8 cellular contexts compared by ENCODE assay signal in the genomic region with DNA sequence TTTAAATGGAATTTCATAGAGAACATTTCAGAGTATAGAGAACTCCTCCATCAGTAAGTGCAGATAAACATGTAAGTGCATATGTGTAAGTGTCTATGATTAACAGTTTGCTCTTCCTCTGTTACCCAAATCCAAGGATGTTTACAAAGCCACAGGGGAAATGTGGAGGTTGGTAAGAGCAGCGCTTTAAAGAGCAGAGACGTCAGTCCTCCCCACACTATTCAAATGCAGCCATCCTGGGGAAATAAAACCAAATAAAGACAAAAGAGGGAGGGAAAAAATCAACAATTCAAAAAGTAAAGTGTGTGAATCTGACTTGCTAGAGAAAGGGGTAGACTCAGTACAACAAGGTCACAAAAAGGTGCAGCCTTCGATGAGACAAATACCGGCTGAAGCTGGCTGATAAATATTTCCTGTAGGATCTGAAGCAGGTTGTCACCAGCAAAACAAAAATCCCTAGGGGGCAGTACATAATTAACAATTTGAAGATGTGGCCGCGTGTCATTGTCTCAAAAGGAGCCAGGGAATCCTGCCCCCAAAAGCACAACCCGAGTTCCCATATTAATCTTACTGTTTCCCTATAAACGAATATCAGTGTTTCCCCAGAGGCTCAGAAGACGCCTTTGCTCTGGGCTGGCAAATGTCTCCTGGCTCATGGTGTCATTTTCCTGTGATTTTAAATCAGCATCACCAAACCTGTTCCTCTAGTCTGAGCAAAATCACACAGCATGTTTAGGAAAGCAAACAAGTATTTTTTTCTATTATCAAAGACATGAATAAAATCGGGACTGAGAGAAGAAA.
DNase-seq lines count a peak whose midpoint lies in the region; ATAC-seq and TF ChIP-seq lines count a peak whose summit lies in the region.

No MANE protein-coding gene starts in this region.

- H3K27ac Mint-ChIP-seq in activated naive CD4-positive, alpha-beta T cell treated with anti-CD3 and anti-CD28 coated beads for 36 hours, result no peak overlapping the region
- peak overlapping the region; percentile 3 for H3K27ac Mint-ChIP-seq in nephron progenitor cell

- intact Hi-C loops in activated naive CD4-positive, alpha-beta T cell treated with anti-CD3 and anti-CD28 coated beads for 36 hours (cut with micrococcal nuclease), result loop anchor here (1.0 to 5.0 kb wide), 2 partner anchors 471 to 770 kb away; no protein-coding TSS in a partner anchor

- DNase-seq in activated naive CD4-positive, alpha-beta T cell treated with anti-CD3 and anti-CD28 coated beads for 36 hours, result peak; percentile 8
- DNase-seq in activated naive CD4-positive, alpha-beta T cell treated with anti-CD3 and anti-CD28 coated beads, Interleukin-2, amount 50 U/mL, for 16 hours, result no peak
- DNase-seq in NCI-H345 (lab: John Stamatoyannopoulos, UW), result peak; percentile 84
- DNase-seq in cerebellum (ENCODE audit: low spot score), result peak; percentile 2
- peak; percentile 17 for DNase-seq in nephron progenitor cell
- no peak for DNase-seq in GDM1 (lab: John Stamatoyannopoulos, UW)

- ATAC-seq in HG03469 (IDR thresholded peaks at IDR 0.05; ENCODE audit: unreplicated experiment), result no peak
- no peak for ATAC-seq in GM18858 (IDR thresholded peaks at IDR 0.05; ENCODE audit: unreplicated experiment)

- peaks cover 6% of the 10 kb centered on the region for H3K27me3 Mint-ChIP-seq in activated naive CD4-positive, alpha-beta T cell treated with anti-CD3 and anti-CD28 coated beads for 36 hours (ENCODE audit: low read depth)
- no peaks in the 10 kb centered on the region for H3K27me3 Mint-ChIP-seq in nephron progenitor cell (ENCODE audit: low read depth, poor library complexity)

- peaks cover 4% of the 10 kb centered on the region for H3K4me1 Mint-ChIP-seq in activated naive CD4-positive, alpha-beta T cell treated with anti-CD3 and anti-CD28 coated beads for 36 hours (ENCODE audit: low read depth)
- peaks cover 24% of the 10 kb centered on the region for H3K4me1 Mint-ChIP-seq in nephron progenitor cell

- H3K36me3 Mint-ChIP-seq in activated naive CD4-positive, alpha-beta T cell treated with anti-CD3 and anti-CD28 coated beads for 36 hours (ENCODE audit: low read depth), result no peaks in the 10 kb centered on the region
- no peaks in the 10 kb centered on the region for H3K36me3 Mint-ChIP-seq in nephron progenitor cell (ENCODE audit: low read depth)

- H3K4me3 Mint-ChIP-seq in activated naive CD4-positive, alpha-beta T cell treated with anti-CD3 and anti-CD28 coated beads for 36 hours, result no peak overlapping the region
- peak overlapping the region; percentile 72 for H3K4me3 Mint-ChIP-seq in nephron progenitor cell

- peak; percentile 25 for TF ChIP-seq CTCF in nephron progenitor cell (IDR thresholded peaks at IDR 0.05)

- CTCF ChIA-PET in activated naive CD4-positive, alpha-beta T cell treated with anti-CD3 and anti-CD28 coated beads for 36 hours (lab: Charles Lee), result no interaction called here

- no peaks in the 10 kb centered on the region for H3K9me3 Mint-ChIP-seq in activated naive CD4-positive, alpha-beta T cell treated with anti-CD3 and anti-CD28 coated beads for 36 hours
- H3K9me3 Mint-ChIP-seq in nephron progenitor cell, result peaks cover 4% of the 10 kb centered on the region

Comparison
In these comparisons a context has a peak if more than half of its experiments do, and no peak if none do; other contexts are left out.
1. DNase-seq: peak in activated naive CD4-positive, alpha-beta T cell treated with anti-CD3 and anti-CD28 coated beads for 36 hours (single experiment), NCI-H345 (single experiment), cerebellum (single experiment) and nephron progenitor cell (single experiment); none in activated naive CD4-positive, alpha-beta T cell treated with anti-CD3 and anti-CD28 coated beads, Interleukin-2, amount 50 U/mL, for 16 hours (single experiment) and GDM1 (single experiment).